In the genomic region with DNA sequence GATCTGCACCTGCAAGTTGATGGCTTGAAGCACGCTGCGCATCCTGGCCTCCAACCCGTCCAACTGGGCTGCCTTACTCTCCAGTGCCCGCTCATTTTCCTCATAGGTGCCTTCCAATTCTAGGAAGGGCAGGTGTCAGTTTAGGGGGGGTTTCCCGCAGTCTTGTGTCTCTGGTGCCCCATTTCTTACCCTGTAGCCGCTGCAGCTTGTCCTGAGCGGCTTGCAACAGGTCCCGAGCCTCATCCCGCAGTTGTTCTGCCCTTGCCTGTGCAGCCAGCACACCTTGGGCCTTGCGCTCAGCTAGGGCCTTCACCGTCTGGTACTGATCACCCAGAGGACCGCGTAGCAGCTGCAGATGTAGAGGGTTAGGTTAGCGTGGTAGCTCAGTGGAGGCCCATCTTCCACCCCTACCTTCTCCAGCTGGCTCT, we compare ENCODE assay signal across 8 cellular contexts. TPM values are rescaled to one million over a fixed set of nuclear protein-coding genes. Genes with fewer than 3 reads are reported as not detected.
DNase-seq lines count a peak whose midpoint lies in the region; ATAC-seq, FAIRE-seq and TF ChIP-seq lines count a peak whose summit lies in the region.

No MANE protein-coding gene starts in this region.

- CTCF ChIA-PET in K562 (lab: Yijun Ruan, JAX; ENCODE audit: low intra/inter-chr PET ratio), result interaction anchor here (0.6 kb wide), 1 partner anchor 720 kb away, joined by 4 read pairs; no protein-coding TSS in a partner anchor

- intact Hi-C loops in heart left ventricle (cut with DNase I) (loop anchor here in 1 of 10 donors (2.0 kb wide), 1 partner anchor 16 kb away; the partner anchor contains the start of gene QARS1), left cardiac atrium (cut with DNase I) (no loop called here), K562 (cut with micrococcal nuclease) (no loop called here), uterus (cut with DNase I; ENCODE audit: low total_unique reads) (no loop called here)

- TF ChIP-seq POLR2A in heart left ventricle (IDR thresholded peaks at IDR 0.05), result no peak
- no peak for TF ChIP-seq POLR2A in K562 (conservative IDR thresholded peaks at IDR 0.05)
- TF ChIP-seq POLR2A in uterus (IDR thresholded peaks at IDR 0.05), result no peak

- H3K4me2 ChIP-seq in K562 (ENCODE audit: insufficient read depth, low read length), result peak overlapping the region; percentile 100

- H3K27ac ChIP-seq in heart left ventricle (peak overlapping the region; percentile 90 to 100 (median 97)), K562 (ENCODE audit: extremely low read depth, low read depth, low read length) (peak overlapping the region; percentile 97; the same call in 2 of the 3 replicates), mucosa of rectum (ENCODE audit: low read depth in 2 of 2, low read length in 2 of 2) (peak overlapping the region; percentile 93 to 96), uterus (peak overlapping the region; percentile 93 to 95)

- peak in 1 of 4 donors; percentile 0 for ATAC-seq in heart left ventricle
- no peak for ATAC-seq in left cardiac atrium
- ATAC-seq in K562, result no peak

- DNase-seq in heart left ventricle, result peak in 1 of 5 donors; percentile 60
- no peak for DNase-seq in left cardiac atrium
- DNase-seq in K562 (ENCODE audit: extremely low read depth in 1 of 4, low spot score in 3 of 4), result no peak
- no peak for DNase-seq in uterus
- DNase-seq in HUDEP-2 (lab: John Stamatoyannopoulos, UW; ENCODE audit: unreplicated experiment in 76 of 76), result no peak
- DNase-seq in NCI-H446 treated with DMSO at 0.1 percent for 48 hours (lab: John Stamatoyannopoulos, UW), result no peak
- no peak for DNase-seq in DMS53 (lab: John Stamatoyannopoulos, UW)

- WGBS in heart left ventricle, 4 donors, result 83 to 88% (median 84%) methylated on average over 14 of the region's 14 CpGs
- 85% methylated on average over 12 of the region's 14 CpGs for WGBS in K562 (ENCODE audit: insufficient coverage, low coverage, missing lambda C conversion rate)

- H3K36me3 ChIP-seq in heart left ventricle (peaks cover 0 to 83% (median 80%) of the 10 kb centered on the region in 9 donors), K562 (ENCODE audit: control insufficient read depth, insufficient read depth, low read length) (peaks cover 33% of the 10 kb centered on the region), mucosa of rectum (ENCODE audit: control insufficient read depth in 2 of 2, insufficient read depth in 2 of 2, low read length in 2 of 2) (peaks cover 31 to 49% of the 10 kb centered on the region in 2 donors), uterus (no peaks in the 10 kb centered on the region)

- H3K9ac ChIP-seq in K562 (ENCODE audit: insufficient read depth in 1 of 2, low read depth in 2 of 2, low read length in 2 of 2) (peak overlapping the region; percentile 86 to 95; a peak in 3 of 4 replicates), mucosa of rectum (ENCODE audit: low read depth in 1 of 2, low read length in 2 of 2) (peak overlapping the region in 1 of 2 donors; percentile 42)

- TF ChIP-seq EP300 in K562 (IDR thresholded peaks at IDR 0.05; ENCODE audit: low read length), result no peak

- H3K27me3 ChIP-seq in heart left ventricle (no peaks in the 10 kb centered on the region), K562 (ENCODE audit: control insufficient read depth in 2 of 2, insufficient read depth in 2 of 2, low read length in 2 of 2) (no peaks in the 10 kb centered on the region), mucosa of rectum (ENCODE audit: control insufficient read depth in 2 of 2, insufficient read depth in 2 of 2, low read length in 2 of 2) (no peaks in the 10 kb centered on the region), uterus (no peaks in the 10 kb centered on the region)

- peak overlapping the region in 8 of 12 donors; percentile 64 to 99 (median 91) for H3K4me3 ChIP-seq in heart left ventricle
- peak overlapping the region; percentile 87 for H3K4me3 ChIP-seq in K562
- peak overlapping the region; percentile 63 to 89 for H3K4me3 ChIP-seq in mucosa of rectum (ENCODE audit: low read length in 2 of 2)
- H3K4me3 ChIP-seq in uterus, result peak overlapping the region; percentile 89 to 99

- peaks cover 20% of the 10 kb centered on the region for H3K79me2 ChIP-seq in K562 (ENCODE audit: control insufficient read depth, insufficient read depth, low read length)

- POLR2A ChIA-PET in K562 (lab: Yijun Ruan, JAX), result interaction anchor here (0.6 to 1.4 kb wide), 13 partner anchors 9 to 638 kb away, joined by 3 to 8 read pairs (median 3); partner anchors contain the start of genes LAMB2, QARS1 and QRICH1

- H3K4me1 ChIP-seq in heart left ventricle (peaks cover 3 to 32% (median 19%) of the 10 kb centered on the region in 12 donors), K562 (replicated peaks in 1 of 2; ENCODE audit: control insufficient read depth in 2 of 2, insufficient read depth in 2 of 2, low read length in 2 of 2) (peaks cover 9 to 43% of the 10 kb centered on the region in 2 experiments; a peak in 4 of 5 replicates), mucosa of rectum (ENCODE audit: control insufficient read depth in 2 of 2, insufficient read depth in 2 of 2, low read length in 2 of 2) (peaks cover 9 to 10% of the 10 kb centered on the region in 2 donors), uterus (peaks cover 0 to 12% of the 10 kb centered on the region in 2 donors)

- no peaks in the 10 kb centered on the region for H4K20me1 ChIP-seq in K562 (replicated peaks; ENCODE audit: control insufficient read depth, insufficient read depth, low read length)

- in situ Hi-C loops in K562 (cut with MboI), result no loop called here

- no peak for TF ChIP-seq RAD21 in K562 (CRISPR knock-in tag; conservative IDR thresholded peaks at IDR 0.05 in 1 of 2, IDR thresholded peaks at IDR 0.05 in 1 of 2)

- no peaks in the 10 kb centered on the region for H3K9me1 ChIP-seq in K562 (ENCODE audit: control insufficient read depth, insufficient read depth, low read length)

- no peak for TF ChIP-seq CTCF in heart left ventricle (IDR thresholded peaks at IDR 0.05)
- TF ChIP-seq CTCF in K562 (IDR thresholded peaks at IDR 0.05 in 2 of 3, conservative IDR thresholded peaks at IDR 0.05 in 1 of 3; ENCODE audit: insufficient read depth in 2 of 3, low read depth in 1 of 3, low read length in 3 of 3), result no peak
- no peak for TF ChIP-seq CTCF in uterus (IDR thresholded peaks at IDR 0.05)

- no TSS peak for BruUV-seq in K562 (replicated peaks; lab: Mats Ljungman, UMichigan)

- no peaks in the 10 kb centered on the region for H3K9me3 ChIP-seq in heart left ventricle
- H3K9me3 ChIP-seq in K562 (replicated peaks; ENCODE audit: control insufficient read depth, insufficient read depth, low read depth, low read length), result no peaks in the 10 kb centered on the region
- no peaks in the 10 kb centered on the region for H3K9me3 ChIP-seq in mucosa of rectum (ENCODE audit: control insufficient read depth in 2 of 2, low read length in 2 of 2)
- no peaks in the 10 kb centered on the region for H3K9me3 ChIP-seq in uterus

- H2AFZ ChIP-seq in K562 (ENCODE audit: low read depth, low read length), result peak overlapping the region; percentile 69

- no peak for FAIRE-seq in K562 (lab: Jason Lieb, UNC)

RNA-seq across cellular contexts. Expression of gene USP19, which starts 0.6 kb away (rescaled TPM):
- 10 to 100 TPM; 47.9 to 90.3 (median 63.1) TPM for total RNA-seq in heart left ventricle
- polyA plus RNA-seq in heart left ventricle, result 10 to 100 TPM; 19.2 to 34.7 TPM
- total RNA-seq in left cardiac atrium, result 10 to 100 TPM; 38.3 to 49.5 TPM
- total RNA-seq in K562 (2011; cell fraction: chromatin; rRNA removed; ENCODE audit: low replicate concordance), result 72.0 and 145 TPM in 2 replicates
- total RNA-seq in K562 (2011; cell fraction: nucleolus; rRNA removed), result 82.7 and 95.3 TPM in 2 replicates
- 51.1 and 55.9 TPM in 2 replicates for total RNA-seq in K562 (2011; cell fraction: nucleoplasm; rRNA removed)
- total RNA-seq in K562 (2014; rRNA removed), result 38.1 and 42.0 TPM in 2 replicates
- total RNA-seq in K562 (2014; rRNA removed; fragmentation: Illumina TruSeq; extraction: Trizol), result 15.5 and 20.0 TPM in 2 replicates
- total RNA-seq in K562 (2015; rRNA removed; fragmentation: Illumina TruSeq; extraction: Trizol), result 20.8 and 25.2 TPM in 2 replicates
- total RNA-seq in K562 (2021), result 64.7 and 65.9 TPM in 2 replicates
- polyA plus RNA-seq in K562 (2011; rRNA removed), result 36.9 and 43.3 TPM in 2 replicates
- polyA plus RNA-seq in K562 (2011; cell fraction: cytosol; rRNA removed), result 29.8 and 52.3 TPM in 2 replicates
- polyA plus RNA-seq in K562 (2011; cell fraction: nucleus; rRNA removed), result 124 and 151 TPM in 2 replicates
- 32.1 and 45.6 TPM in 2 replicates for polyA plus RNA-seq in K562 (2012)
- polyA plus RNA-seq in K562 (2014; fragmentation: Illumina TruSeq; extraction: Trizol), result 34.9 and 37.6 TPM in 2 replicates
- polyA plus RNA-seq in K562 (2014; fragmentation: Nextera tagmentation; extraction: Ambion mirVana), result under 1 TPM; 0.24 to 0.43 TPM
- polyA plus RNA-seq in K562 (2014; rRNA removed), result 37.9 and 47.7 TPM in 2 replicates
- polyA minus RNA-seq in K562 (2011; rRNA and poly(A)+ RNA removed), result 61.0 and 69.3 TPM in 2 replicates
- polyA minus RNA-seq in K562 (2011; cell fraction: cytosol; rRNA and poly(A)+ RNA removed), result 30.9 and 34.9 TPM in 2 replicates
- 32.2 and 36.4 TPM in 2 replicates for polyA minus RNA-seq in K562 (2011; cell fraction: nucleus; rRNA and poly(A)+ RNA removed)
- total RNA-seq in uterus, result 10 to 100 TPM; 21.5 to 66.6 (median 43.6) TPM

RNA-seq across cellular contexts. Expression of gene LAMB2, which starts 11.6 kb away (rescaled TPM):
- total RNA-seq in heart left ventricle (1,000 to 10,000 TPM in 2 of 9 donors, 100 to 1,000 TPM in 7; 488 to 1,265 (median 769) TPM), left cardiac atrium (100 to 1,000 TPM; 629 to 714 TPM), K562 (2014; rRNA removed) (11.1 and 16.2 TPM in 2 replicates), K562 (2014; rRNA removed; fragmentation: Illumina TruSeq; extraction: Trizol) (4.9 and 6.0 TPM in 2 replicates), K562 (2015; rRNA removed; fragmentation: Illumina TruSeq; extraction: Trizol) (6.4 and 6.7 TPM in 2 replicates), K562 (2021) (17.5 and 17.9 TPM in 2 replicates), uterus (100 to 1,000 TPM; 387 to 604 (median 509) TPM)
- polyA plus RNA-seq in heart left ventricle (100 to 1,000 TPM; 290 to 836 TPM), K562 (2011; rRNA removed) (19.9 and 39.0 TPM in 2 replicates), K562 (2014; fragmentation: Illumina TruSeq; extraction: Trizol) (17.2 and 18.4 TPM in 2 replicates), K562 (2014; fragmentation: Nextera tagmentation; extraction: Ambion mirVana) (1 to 10 TPM; 1.4 to 3.0 TPM), K562 (2014; rRNA removed) (22.8 and 26.0 TPM in 2 replicates)
- 150 and 415 TPM in 2 replicates for total RNA-seq in K562 (2011; cell fraction: chromatin; rRNA removed; ENCODE audit: low replicate concordance)
- 171 and 192 TPM in 2 replicates for total RNA-seq in K562 (2011; cell fraction: nucleolus; rRNA removed)
- 123 and 131 TPM in 2 replicates for total RNA-seq in K562 (2011; cell fraction: nucleoplasm; rRNA removed)
- 17.5 and 18.1 TPM in 2 replicates for polyA plus RNA-seq in K562 (2011; cell fraction: cytosol; rRNA removed)
- polyA plus RNA-seq in K562 (2011; cell fraction: nucleus; rRNA removed), result 458 and 581 TPM in 2 replicates
- polyA plus RNA-seq in K562 (2012), result 23.7 and 43.7 TPM in 2 replicates
- polyA minus RNA-seq in K562 (2011; rRNA and poly(A)+ RNA removed), result 20.4 and 20.6 TPM in 2 replicates
- 13.8 and 22.3 TPM in 2 replicates for polyA minus RNA-seq in K562 (2011; cell fraction: cytosol; rRNA and poly(A)+ RNA removed)
- polyA minus RNA-seq in K562 (2011; cell fraction: nucleus; rRNA and poly(A)+ RNA removed), result 29.9 and 34.7 TPM in 2 replicates

RNA-seq across cellular contexts. Expression of gene QARS1, which starts 16.7 kb away (rescaled TPM):
- total RNA-seq in heart left ventricle, result 100 to 1,000 TPM; 145 to 221 (median 194) TPM
- polyA plus RNA-seq in heart left ventricle, result 100 to 1,000 TPM; 177 to 197 TPM
- total RNA-seq in left cardiac atrium, result 100 to 1,000 TPM; 150 to 166 TPM
- 244 and 492 TPM in 2 replicates for total RNA-seq in K562 (2011; cell fraction: chromatin; rRNA removed; ENCODE audit: low replicate concordance)
- total RNA-seq in K562 (2011; cell fraction: nucleolus; rRNA removed), result 317 and 343 TPM in 2 replicates
- total RNA-seq in K562 (2011; cell fraction: nucleoplasm; rRNA removed), result 254 and 266 TPM in 2 replicates
- total RNA-seq in K562 (2014; rRNA removed), result 273 and 315 TPM in 2 replicates
- total RNA-seq in K562 (2014; rRNA removed; fragmentation: Illumina TruSeq; extraction: Trizol), result 146 and 170 TPM in 2 replicates
- total RNA-seq in K562 (2015; rRNA removed; fragmentation: Illumina TruSeq; extraction: Trizol), result 176 TPM in 2 replicates
- total RNA-seq in K562 (2021), result 297 and 298 TPM in 2 replicates
- polyA plus RNA-seq in K562 (2011; rRNA removed), result 148 and 237 TPM in 2 replicates
- polyA plus RNA-seq in K562 (2011; cell fraction: cytosol; rRNA removed), result 380 and 435 TPM in 2 replicates
- polyA plus RNA-seq in K562 (2011; cell fraction: nucleus; rRNA removed), result 784 and 828 TPM in 2 replicates
- polyA plus RNA-seq in K562 (2012), result 296 and 574 TPM in 2 replicates
- polyA plus RNA-seq in K562 (2014; fragmentation: Illumina TruSeq; extraction: Trizol), result 305 and 381 TPM in 2 replicates
- 100 to 1,000 TPM; 230 to 310 TPM for polyA plus RNA-seq in K562 (2014; fragmentation: Nextera tagmentation; extraction: Ambion mirVana)
- 249 and 307 TPM in 2 replicates for polyA plus RNA-seq in K562 (2014; rRNA removed)
- 102 and 120 TPM in 2 replicates for polyA minus RNA-seq in K562 (2011; rRNA and poly(A)+ RNA removed)
- polyA minus RNA-seq in K562 (2011; cell fraction: cytosol; rRNA and poly(A)+ RNA removed), result 130 and 143 TPM in 2 replicates
- 162 and 207 TPM in 2 replicates for polyA minus RNA-seq in K562 (2011; cell fraction: nucleus; rRNA and poly(A)+ RNA removed)
- 100 to 1,000 TPM; 124 to 280 (median 161) TPM for total RNA-seq in uterus

RNA-seq across cellular contexts. Expression of gene QRICH1, which starts 27.4 kb away (rescaled TPM):
- total RNA-seq in heart left ventricle (10 to 100 TPM; 44.6 to 91.6 (median 55.5) TPM), left cardiac atrium (10 to 100 TPM; 50.4 to 59.9 TPM), K562 (2014; rRNA removed) (54.6 and 59.0 TPM in 2 replicates), K562 (2014; rRNA removed; fragmentation: Illumina TruSeq; extraction: Trizol) (56.7 and 67.5 TPM in 2 replicates), K562 (2015; rRNA removed; fragmentation: Illumina TruSeq; extraction: Trizol) (54.0 and 55.6 TPM in 2 replicates), K562 (2021) (74.3 and 81.7 TPM in 2 replicates), uterus (100 to 1,000 TPM in 2 of 4 donors, 10 to 100 TPM in 2; 69.0 to 140 (median 104) TPM)
- polyA plus RNA-seq in heart left ventricle (10 to 100 TPM; 20.0 to 31.2 TPM), K562 (2011; rRNA removed) (99.2 and 102 TPM in 2 replicates), K562 (2014; fragmentation: Illumina TruSeq; extraction: Trizol) (65.1 and 73.3 TPM in 2 replicates), K562 (2014; fragmentation: Nextera tagmentation; extraction: Ambion mirVana) (10 to 100 TPM; 20.1 to 20.5 TPM), K562 (2014; rRNA removed) (89.7 and 90.7 TPM in 2 replicates)
- total RNA-seq in K562 (2011; cell fraction: chromatin; rRNA removed; ENCODE audit: low replicate concordance), result 127 and 202 TPM in 2 replicates
- 63.0 and 64.2 TPM in 2 replicates for total RNA-seq in K562 (2011; cell fraction: nucleolus; rRNA removed)
- 84.8 and 85.2 TPM in 2 replicates for total RNA-seq in K562 (2011; cell fraction: nucleoplasm; rRNA removed)
- 82.0 and 104 TPM in 2 replicates for polyA plus RNA-seq in K562 (2011; cell fraction: cytosol; rRNA removed)
- polyA plus RNA-seq in K562 (2011; cell fraction: nucleus; rRNA removed), result 311 and 421 TPM in 2 replicates
- 30.4 and 39.4 TPM in 2 replicates for polyA plus RNA-seq in K562 (2012)
- 63.1 and 63.9 TPM in 2 replicates for polyA minus RNA-seq in K562 (2011; rRNA and poly(A)+ RNA removed)
- polyA minus RNA-seq in K562 (2011; cell fraction: cytosol; rRNA and poly(A)+ RNA removed), result 60.6 and 78.7 TPM in 2 replicates
- 25.0 and 31.7 TPM in 2 replicates for polyA minus RNA-seq in K562 (2011; cell fraction: nucleus; rRNA and poly(A)+ RNA removed)

RNA-seq across cellular contexts. Expression of gene CCDC71, which starts 44.9 kb away (rescaled TPM):
- total RNA-seq in heart left ventricle, result 10 to 100 TPM in 7 of 9 donors, 1 to 10 TPM in 2; 9.7 to 24.0 (median 14.6) TPM
- 10 to 100 TPM in 1 of 2 donors, 1 to 10 TPM in 1; 9.8 to 17.7 TPM for polyA plus RNA-seq in heart left ventricle
- 10 to 100 TPM; 12.3 to 15.3 TPM for total RNA-seq in left cardiac atrium
- total RNA-seq in K562 (2011; cell fraction: chromatin; rRNA removed; ENCODE audit: low replicate concordance), result 13.4 and 54.6 TPM in 2 replicates
- total RNA-seq in K562 (2011; cell fraction: nucleolus; rRNA removed), result 53.7 and 63.5 TPM in 2 replicates
- 22.3 and 35.1 TPM in 2 replicates for total RNA-seq in K562 (2011; cell fraction: nucleoplasm; rRNA removed)
- total RNA-seq in K562 (2014; rRNA removed), result 14.3 and 24.7 TPM in 2 replicates
- total RNA-seq in K562 (2014; rRNA removed; fragmentation: Illumina TruSeq; extraction: Trizol), result 5.6 and 7.4 TPM in 2 replicates
- total RNA-seq in K562 (2015; rRNA removed; fragmentation: Illumina TruSeq; extraction: Trizol), result 12.2 and 13.0 TPM in 2 replicates
- total RNA-seq in K562 (2021), result 18.4 and 18.7 TPM in 2 replicates
- 14.1 and 15.6 TPM in 2 replicates for polyA plus RNA-seq in K562 (2011; rRNA removed)
- 19.2 and 44.4 TPM in 2 replicates for polyA plus RNA-seq in K562 (2011; cell fraction: cytosol; rRNA removed)
- polyA plus RNA-seq in K562 (2011; cell fraction: nucleus; rRNA removed), result 10.1 and 19.3 TPM in 2 replicates
- 14.7 and 17.3 TPM in 2 replicates for polyA plus RNA-seq in K562 (2012)
- 17.1 and 20.1 TPM in 2 replicates for polyA plus RNA-seq in K562 (2014; fragmentation: Illumina TruSeq; extraction: Trizol)
- polyA plus RNA-seq in K562 (2014; fragmentation: Nextera tagmentation; extraction: Ambion mirVana), result under 1 TPM; 0.13 to 0.31 TPM
- 19.3 and 21.7 TPM in 2 replicates for polyA plus RNA-seq in K562 (2014; rRNA removed)
- 15.1 and 20.5 TPM in 2 replicates for polyA minus RNA-seq in K562 (2011; rRNA and poly(A)+ RNA removed)
- 12.4 and 16.3 TPM in 2 replicates for polyA minus RNA-seq in K562 (2011; cell fraction: cytosol; rRNA and poly(A)+ RNA removed)
- polyA minus RNA-seq in K562 (2011; cell fraction: nucleus; rRNA and poly(A)+ RNA removed), result 27.5 and 33.1 TPM in 2 replicates
- total RNA-seq in uterus, result 10 to 100 TPM in 3 of 4 donors, 1 to 10 TPM in 1; 9.2 to 58.2 (median 31.3) TPM
